In the genomic region with DNA sequence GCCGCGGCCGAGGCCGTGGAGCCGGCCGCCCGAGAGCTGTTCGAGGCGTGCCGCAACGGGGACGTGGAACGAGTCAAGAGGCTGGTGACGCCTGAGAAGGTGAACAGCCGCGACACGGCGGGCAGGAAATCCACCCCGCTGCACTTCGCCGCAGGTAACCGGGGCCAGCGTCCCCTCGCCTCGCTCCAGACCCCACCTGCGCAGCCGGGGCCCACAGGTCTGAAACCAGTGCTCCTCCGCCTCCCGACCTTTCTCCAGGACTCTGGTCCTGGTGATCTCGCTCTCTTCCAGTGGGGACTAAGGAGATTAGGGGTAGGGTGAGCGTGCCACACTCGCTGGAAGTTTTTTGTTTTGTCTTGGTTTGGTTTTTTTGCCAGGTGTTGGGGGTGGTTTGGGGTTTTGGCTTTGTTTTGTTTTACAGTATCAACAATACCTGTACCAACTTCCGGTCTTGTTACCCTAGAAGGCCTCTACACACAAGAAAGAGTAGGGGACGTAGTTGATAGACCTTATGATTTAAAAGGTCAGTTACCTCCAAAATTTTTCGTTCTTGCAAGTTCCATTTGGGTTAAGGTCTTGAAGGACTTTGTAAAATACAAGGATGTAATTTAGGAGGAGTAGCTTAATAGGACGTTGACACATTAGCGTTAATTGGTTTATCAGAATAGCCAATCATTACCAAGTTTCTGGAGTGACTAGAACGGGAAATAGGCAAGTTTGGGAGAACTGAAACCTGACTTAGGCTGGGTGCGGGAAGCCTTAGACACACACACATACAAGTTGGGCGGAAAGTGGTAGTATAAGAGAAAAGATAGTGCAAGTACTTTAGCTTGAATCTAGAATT, we compare ENCODE assay signal across 8 cellular contexts. TPM values are rescaled to one million over a fixed set of nuclear protein-coding genes. Genes with fewer than 3 reads are reported as not detected.
DNase-seq lines count a peak whose midpoint lies in the region; ATAC-seq, FAIRE-seq and TF ChIP-seq lines count a peak whose summit lies in the region.

No MANE protein-coding gene starts in this region.

- H3K27me3 Mint-ChIP-seq in T-cell, result no peaks in the 10 kb centered on the region

- H3K27ac Mint-ChIP-seq in T-cell, result peak overlapping the region; percentile 96 to 98

- FAIRE-seq in HTR-8/SVneo (lab: Jason Lieb, UNC) (no peak), kidney (lab: Jason Lieb, UNC) (peak; percentile 21)

- peak overlapping the region; percentile 91 to 98 (median 97) for H3K4me3 Mint-ChIP-seq in T-cell

- no peak for TF ChIP-seq CTCF in kidney (IDR thresholded peaks at IDR 0.05; ENCODE audit: borderline replicate concordance, extremely low read depth, insufficient read depth)

- no peaks in the 10 kb centered on the region for H3K9me3 ChIP-seq in kidney (ENCODE audit: control insufficient read depth in 1 of 2, low read length in 2 of 2)

- peak overlapping the region; percentile 94 to 96 for H3K9ac ChIP-seq in kidney (ENCODE audit: low read length in 2 of 2)

- H3K36me3 ChIP-seq in kidney (ENCODE audit: control insufficient read depth in 1 of 2, insufficient read depth in 2 of 2, low read length in 2 of 2), result no peaks in the 10 kb centered on the region

- CTCF ChIA-PET in T-cell (lab: Charles Lee), result interaction anchor here in 1 of 2 donors (0.6 to 1.2 kb wide), 7 partner anchors 18 to 114 kb away, joined by 3 to 5 read pairs (median 3); partner anchors contain the start of gene FGFBP3

- H3K4me1 ChIP-seq in kidney (ENCODE audit: control insufficient read depth in 1 of 2, insufficient read depth in 1 of 2, low read depth in 1 of 2, low read length in 2 of 2), result peaks cover 7 to 13% of the 10 kb centered on the region in 2 donors

- H3K36me3 Mint-ChIP-seq in T-cell, result peaks cover 19% of the 10 kb centered on the region

- H3K4me3 ChIP-seq in kidney (ENCODE audit: low read length in 2 of 2), result peak overlapping the region; percentile 89 to 92

- ATAC-seq in GM21390 (IDR thresholded peaks at IDR 0.05; ENCODE audit: unreplicated experiment) (peak; percentile 42), T-cell (replicated peaks in 1 of 4) (peak; percentile 63 to 71 (median 67))

- DNase-seq in ELF-1 (ENCODE audit: low read depth, low spot score) (peak; percentile 74), HTR-8/SVneo (ENCODE audit: insufficient read length, low spot score) (peak; percentile 32), T-cell (peak in 31 of 34 experiments; percentile 36 to 70 (median 57)), kidney (peak; percentile 83), posterior vena cava (ENCODE audit: low spot score) (no peak)
- DNase-seq in central memory CD4-positive, alpha-beta T cell, result peak; percentile 69
- peak; percentile 16 to 25 for DNase-seq in stimulated activated CD4-positive, alpha-beta T cell treated with anti-CD3 and anti-CD28 coated beads, Interleukin-15, amount 100 ng/mL, for 48 hours (ENCODE audit: low read depth in 2 of 2)

- intact Hi-C loops in kidney (cut with DNase I) (no loop called here), posterior vena cava (cut with DNase I) (no loop called here)

- POLR2A ChIA-PET in T-cell (lab: Charles Lee), result interaction anchor here (0.6 to 1.8 kb wide), 6 partner anchors 12 to 210 kb away, joined by 3 to 12 read pairs (median 6); partner anchors contain the start of gene BTAF1 (in 1 of the 2)

- H3K27ac ChIP-seq in kidney (ENCODE audit: low read depth in 2 of 2, low read length in 2 of 2), result peak overlapping the region; percentile 92 to 95

- H3K4me1 Mint-ChIP-seq in T-cell, result peaks cover 72 to 76% (median 74%) of the 10 kb centered on the region in 3 donors

- no peaks in the 10 kb centered on the region for H3K9me3 Mint-ChIP-seq in T-cell

RNA-seq across cellular contexts. Expression of gene TNKS2, which starts 0.7 kb away (rescaled TPM):
- total RNA-seq in T-cell, result 10 to 100 TPM; 41.0 to 53.7 (median 47.6) TPM
- total RNA-seq in kidney, result 31.6 TPM
- polyA plus RNA-seq in kidney (ENCODE audit: insufficient read depth, low read depth, low replicate concordance), result 7.4 TPM
- 10 to 100 TPM; 29.8 to 38.1 TPM for total RNA-seq in posterior vena cava
